29 cellular contexts compared by ENCODE assay signal in genomic region chr4:150049682-150050081, GRCh38.
"Had no signal": no experiment of that assay in that cellular context is flagged by ENCODE, and none has a peak within 500 bp of the region (broad histone marks: within the 10 kb centered on the region; RNA-seq: fewer than 3 reads in every experiment).

No MANE protein-coding gene starts in this region.

- H3K9me3 ChIP-seq: ovary, psoas muscle, right lobe of liver, sigmoid colon, spleen, stomach, thoracic aorta, thyroid gland, tibial nerve, upper lobe of left lung, vagina had no signal

- H3K36me3 ChIP-seq: neural progenitor cell, ovary, right lobe of liver, sigmoid colon, spleen, stomach, thoracic aorta, thyroid gland, tibial nerve, upper lobe of left lung, vagina had no signal

- H3K36me3 Mint-ChIP-seq: natural killer cell; neural progenitor cell; stimulated activated effector memory CD8-positive, alpha-beta T cell treated with anti-CD3 and anti-CD28 coated beads, Interleukin-12 subunit alpha, Interleukin-12 subunit beta, amount 100 ng/mL, for 72 hours had no signal

- H3K4me3 Mint-ChIP-seq: natural killer cell; nephron; neural progenitor cell; stimulated activated effector memory CD8-positive, alpha-beta T cell treated with anti-CD3 and anti-CD28 coated beads, Interleukin-12 subunit alpha, Interleukin-12 subunit beta, amount 100 ng/mL, for 72 hours; stimulated activated naive B cell treated with anti-CD40 and anti-IgM and Interleukin-4, amounts not matched to agents 10 μg/mL and 1 μg/mL and 100 μg/mL, for 72 hours; stimulated activated naive CD8-positive, alpha-beta T cell treated with anti-CD3 and anti-CD28 coated beads, Interleukin-15, Interleukin-2, amounts not matched to agents 100 ng/mL and 50 ng/mL, for 24 hours had no signal

- H3K4me3 ChIP-seq: neural progenitor cell, ovary, psoas muscle, right lobe of liver, sigmoid colon, skin epidermis, smooth muscle cell, spleen, stomach, thoracic aorta, thyroid gland, tibial nerve, upper lobe of left lung, vagina had no signal

- H3K27me3 ChIP-seq: neural progenitor cell, ovary, right lobe of liver, sigmoid colon, spleen, stomach, thyroid gland, tibial nerve, upper lobe of left lung, vagina had no signal

- H3K4me1 Mint-ChIP-seq: natural killer cell; nephron; stimulated activated effector memory CD8-positive, alpha-beta T cell treated with anti-CD3 and anti-CD28 coated beads, Interleukin-12 subunit alpha, Interleukin-12 subunit beta, amount 100 ng/mL, for 72 hours; stimulated activated naive B cell treated with anti-CD40 and anti-IgM and Interleukin-4, amounts not matched to agents 10 μg/mL and 1 μg/mL and 100 μg/mL, for 72 hours had no signal

- H3K27ac Mint-ChIP-seq: natural killer cell; nephron; neural progenitor cell; progenitor cell of endocrine pancreas; stimulated activated effector memory CD8-positive, alpha-beta T cell treated with anti-CD3 and anti-CD28 coated beads, Interleukin-12 subunit alpha, Interleukin-12 subunit beta, amount 100 ng/mL, for 72 hours; stimulated activated naive B cell treated with anti-CD40 and anti-IgM and Interleukin-4, amounts not matched to agents 10 μg/mL and 1 μg/mL and 100 μg/mL, for 72 hours; stimulated activated naive CD8-positive, alpha-beta T cell treated with anti-CD3 and anti-CD28 coated beads, Interleukin-15, Interleukin-2, amounts not matched to agents 100 ng/mL and 50 ng/mL, for 24 hours had no signal

- DNase-seq: natural killer cell; occipital lobe; ovary; posterior cingulate gyrus; psoas muscle; right cardiac atrium; right lobe of liver; sigmoid colon; spleen; stimulated activated CD4-positive, alpha-beta T cell treated with anti-CD3 and anti-CD28 coated beads, Interleukin-12 subunit alpha, Interleukin-12 subunit beta, amount 100 ng/mL, for 4 hours; stimulated activated CD4-positive, alpha-beta T cell treated with anti-CD3 and anti-CD28 coated beads, Interleukin-1b, Interleukin-23, amount 100 ng/mL, for 48 hours; stimulated activated CD4-positive, alpha-beta T cell treated with anti-CD3 and anti-CD28 coated beads, Interleukin-4, amount 100 ng/mL, for 1 hour; stimulated activated naive B cell treated with anti-CD40 and anti-IgM and Interleukin-4, amounts not matched to agents 10 μg/mL and 1 μg/mL and 100 μg/mL, for 72 hours; stimulated activated naive CD4-positive, alpha-beta T cell treated with Interleukin-2 at 50 U/mL for 16 hours; stomach; thyroid gland; trophoblast cell; upper lobe of left lung had no signal

- H3K9me3 Mint-ChIP-seq: neural progenitor cell; stimulated activated naive B cell treated with anti-CD40 and anti-IgM and Interleukin-4, amounts not matched to agents 10 μg/mL and 1 μg/mL and 100 μg/mL, for 72 hours; stimulated activated naive CD8-positive, alpha-beta T cell treated with anti-CD3 and anti-CD28 coated beads, Interleukin-15, Interleukin-2, amounts not matched to agents 100 ng/mL and 50 ng/mL, for 24 hours had no signal

- H3K4me1 ChIP-seq: parathyroid adenoma, psoas muscle, right lobe of liver, sigmoid colon, spleen, stomach, thyroid gland, tibial nerve, upper lobe of left lung, vagina had no signal

- ATAC-seq: natural killer cell; psoas muscle; right cardiac atrium; right lobe of liver; stimulated activated effector memory CD8-positive, alpha-beta T cell treated with anti-CD3 and anti-CD28 coated beads, Interleukin-12 subunit alpha, Interleukin-12 subunit beta, amount 100 ng/mL, for 72 hours; stimulated activated naive B cell treated with anti-CD40 and anti-IgM and Interleukin-4, amounts not matched to agents 10 μg/mL and 1 μg/mL and 100 μg/mL, for 72 hours had no signal
